In genomic region chr6:6545616-6546317, GRCh38 we compare ENCODE assay signal across 11 cellular contexts. TPM values are rescaled to one million over a fixed set of nuclear protein-coding genes. Genes with fewer than 3 reads are reported as not detected.
DNase-seq lines count a peak whose midpoint lies in the region; ATAC-seq and TF ChIP-seq lines count a peak whose summit lies in the region.
"Had no signal": no experiment of that assay in that cellular context is flagged by ENCODE, and none has a peak within 500 bp of the region (broad histone marks: within the 10 kb centered on the region; RNA-seq: fewer than 3 reads in every experiment).

No MANE protein-coding gene starts in this region.

- H3K4me3 ChIP-seq in right atrium auricular region (peak overlapping the region; percentile 20 to 57), mesodermal cell (ENCODE audit: extremely low read depth, insufficient read depth, low read length, poor library complexity, severe bottlenecking) (peak overlapping the region; percentile 29), aorta (ENCODE audit: low read length in 2 of 2) (peak overlapping the region; percentile 1 to 40)
- H3K4me3 ChIP-seq: SJSA1 had no signal

- CTCF ChIA-PET in activated B cell treated with CpG ODN at 0.5 μM for 24 hours (lab: Charles Lee): interaction anchor here (1.2 to 4.5 kb wide), 12 partner anchors 32 to 1402 kb away, joined by 3 to 110 read pairs (median 8); no protein-coding TSS in a partner anchor

- H3K4me1 ChIP-seq in right atrium auricular region: peaks cover 0 to 12% of the 10 kb centered on the region in 2 donors
- peaks cover 5% of the 10 kb centered on the region for H3K4me1 ChIP-seq in mesodermal cell (ENCODE audit: control insufficient read depth, insufficient read depth, low read length, poor library complexity, severe bottlenecking)
- no peaks in the 10 kb centered on the region for H3K4me1 ChIP-seq in aorta (ENCODE audit: control insufficient read depth in 1 of 2, insufficient read depth in 2 of 2, low read length in 2 of 2)
- H3K4me1 ChIP-seq: SJSA1 had no signal

- H3K9me3 ChIP-seq in right atrium auricular region: no peaks in the 10 kb centered on the region
- H3K9me3 ChIP-seq in mesodermal cell (ENCODE audit: control insufficient read depth, low read length): peaks cover 8% of the 10 kb centered on the region
- no peaks in the 10 kb centered on the region for H3K9me3 ChIP-seq in aorta (ENCODE audit: control insufficient read depth, low read length)
- H3K9me3 ChIP-seq: SJSA1 had no signal

- POLR2A ChIA-PET in activated B cell treated with CpG ODN at 0.5 μM for 24 hours (lab: Charles Lee): interaction anchor here (0.6 to 1.8 kb wide), 3 partner anchors 41 to 139 kb away, joined by 4 read pairs; no protein-coding TSS in a partner anchor

- H3K27ac Mint-ChIP-seq in activated B cell treated with CpG ODN at 0.5 μM for 24 hours: no peak overlapping the region

- H3K4me3 Mint-ChIP-seq in activated B cell treated with CpG ODN at 0.5 μM for 24 hours: peak overlapping the region; percentile 78

- H3K27me3 Mint-ChIP-seq in activated B cell treated with CpG ODN at 0.5 μM for 24 hours: peaks cover 32% of the 10 kb centered on the region

- H3K9me3 Mint-ChIP-seq in activated B cell treated with CpG ODN at 0.5 μM for 24 hours: peaks cover 3% of the 10 kb centered on the region

- H3K36me3 Mint-ChIP-seq in activated B cell treated with CpG ODN at 0.5 μM for 24 hours (ENCODE audit: low read depth): no peaks in the 10 kb centered on the region

- WGBS in mesodermal cell (ENCODE audit: insufficient coverage in 2 of 2), 2 experiments: 40 to 42% methylated on average over 23 to 24 of the region's 27 CpGs
- WGBS in aorta, 2 donors: 51 to 54% methylated on average over 27 of the region's 27 CpGs

- H3K27ac ChIP-seq in right atrium auricular region: peak overlapping the region; percentile 7 to 46
- no peak overlapping the region for H3K27ac ChIP-seq in mesodermal cell (ENCODE audit: low read depth, low read length, severe bottlenecking)
- no peak overlapping the region for H3K27ac ChIP-seq in aorta (ENCODE audit: low read depth in 1 of 2, low read length in 2 of 2)
- H3K27ac ChIP-seq: SJSA1 had no signal

- no peak for TF ChIP-seq CTCF in right atrium auricular region (IDR thresholded peaks at IDR 0.05)
- no peak for TF ChIP-seq CTCF in activated B cell treated with CpG ODN at 0.5 μM for 24 hours (IDR thresholded peaks at IDR 0.05)

- peaks cover 11% of the 10 kb centered on the region for H3K4me1 Mint-ChIP-seq in activated B cell treated with CpG ODN at 0.5 μM for 24 hours

- ATAC-seq in Right ventricle myocardium inferior (no peak), activated B cell treated with CpG ODN at 0.5 μM for 24 hours (ENCODE audit: low read depth) (no peak), aorta (ENCODE audit: low FRiP score) (no peak)

- no peaks in the 10 kb centered on the region for H3K36me3 ChIP-seq in right atrium auricular region
- H3K36me3 ChIP-seq in mesodermal cell (ENCODE audit: control insufficient read depth, insufficient read depth, low read length): no peaks in the 10 kb centered on the region
- no peaks in the 10 kb centered on the region for H3K36me3 ChIP-seq in aorta (ENCODE audit: control insufficient read depth in 1 of 2, insufficient read depth in 2 of 2, low read length in 1 of 2)
- H3K36me3 ChIP-seq: SJSA1 had no signal

- H3K27me3 ChIP-seq in right atrium auricular region (no peaks in the 10 kb centered on the region), aorta (ENCODE audit: control insufficient read depth in 1 of 2, insufficient read depth in 2 of 2, low read length in 1 of 2) (no peaks in the 10 kb centered on the region)
- H3K27me3 ChIP-seq: SJSA1 had no signal

- intact Hi-C loops in Right ventricle myocardium inferior (cut with DNase I) (no loop called here), activated B cell treated with CpG ODN at 0.5 μM for 24 hours (cut with micrococcal nuclease) (loop anchor here (1.0 to 2.0 kb wide), 4 partner anchors 152 to 537 kb away; no protein-coding TSS in a partner anchor), aorta (cut with DNase I) (loop anchor here (2.0 to 10.0 kb wide), 5 partner anchors 488 to 1401 kb away; no protein-coding TSS in a partner anchor)

- DNase-seq in right atrium auricular region (ENCODE audit: low spot score): no peak
- no peak for DNase-seq in Right ventricle myocardium inferior (ENCODE audit: missing footprints)
- no peak for DNase-seq in activated B cell treated with CpG ODN at 0.5 μM for 24 hours
- no peak for DNase-seq in aorta
- no peak for DNase-seq in activated gamma-delta T cell treated with Interleukin-2 at 50 U/mL for 16 hours
- no peak for DNase-seq in activated effector memory CD4-positive, alpha-beta T cell treated with anti-CD3 and anti-CD28 coated beads, Interleukin-2, amount 50 U/mL, for 16 hours
- no peak for DNase-seq in T1000 (lab: John Stamatoyannopoulos, UW)
- DNase-seq: stimulated activated CD4-positive, alpha-beta T cell treated with anti-CD3 and anti-CD28 coated beads, Interleukin-1b, Interleukin-23, amount 100 ng/mL, for 48 hours had no signal

RNA-seq across cellular contexts. Expression of gene LY86, which starts 42.8 kb away (rescaled TPM):
- total RNA-seq in right atrium auricular region (1 to 10 TPM in 1 of 2 donors, under 1 TPM in 1; 0.82 to 5.2 TPM), Right ventricle myocardium inferior (1.1 TPM), activated B cell treated with CpG ODN at 0.5 μM for 24 hours (57.6 and 58.1 TPM in 2 replicates), aorta (1 to 10 TPM; 2.6 to 3.6 TPM)
- not detected for polyA plus RNA-seq in mesodermal cell (2013, experiment 1 of 2)
- not detected for polyA plus RNA-seq in mesodermal cell (2013, experiment 2 of 2)
- polyA plus RNA-seq in aorta: 10 to 100 TPM in 1 of 2 donors, 1 to 10 TPM in 1; 4.3 to 10.5 TPM
- total RNA-seq: bronchial epithelial cell, SJSA1 had no signal

Comparison
In these comparisons a context has a peak if more than half of its experiments do, and no peak if none do; other contexts are left out.
1. H3K27ac ChIP-seq: peak in right atrium auricular region (2 of 2); none in mesodermal cell (single experiment) and aorta (0 of 2).
2. Peak in every context shown above with its lines, with median percentiles within 50 percentile points of each other: H3K4me3 ChIP-seq.